23 cellular contexts compared by ENCODE assay signal in the genomic region with DNA sequence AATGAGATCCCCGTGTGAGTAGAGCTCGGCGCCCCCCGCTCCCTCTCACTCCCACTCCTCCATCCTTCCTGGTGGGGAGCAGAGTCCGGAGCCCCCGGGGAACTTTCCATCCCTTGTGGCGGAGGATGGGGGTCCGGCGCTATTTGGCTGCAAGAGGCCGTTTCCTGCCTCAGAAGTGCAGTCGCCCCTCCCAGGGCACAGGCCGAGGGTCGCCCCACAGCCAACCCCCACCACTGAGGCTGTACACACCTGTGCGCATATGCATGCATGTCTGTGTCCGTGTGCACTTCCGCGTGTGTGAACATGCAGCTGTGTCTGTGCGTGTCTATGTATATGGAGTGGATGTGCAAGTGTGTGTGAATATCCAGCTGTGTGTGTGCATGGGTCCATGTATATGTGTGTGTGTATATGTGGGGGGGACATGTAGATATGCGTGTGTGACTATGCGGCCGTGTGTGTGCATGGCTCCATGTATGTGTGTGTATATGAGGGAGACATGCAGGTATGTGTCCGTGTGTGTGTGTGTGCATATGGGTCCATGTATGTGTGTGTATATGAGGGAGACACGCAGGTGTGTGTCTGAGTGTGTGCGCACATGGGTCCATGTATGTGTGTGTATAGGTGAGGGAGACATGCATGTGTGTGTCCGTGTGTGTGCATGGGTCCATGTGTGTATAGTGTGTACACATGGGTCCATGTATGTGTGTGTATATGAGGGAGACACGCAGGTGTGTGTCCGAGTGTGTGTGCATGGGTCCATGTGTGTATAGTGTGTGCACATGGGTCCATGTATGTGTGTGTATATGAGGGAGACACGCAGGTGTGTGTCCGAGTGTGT. TPM values are rescaled to one million over a fixed set of nuclear protein-coding genes. Genes with fewer than 3 reads are reported as not detected.
A peak's percentile ranks its signal among the peaks of the same experiment; 100 is the strongest.
DNase-seq lines count a peak whose midpoint lies in the region; ATAC-seq, FAIRE-seq and TF ChIP-seq lines count a peak whose summit lies in the region.
"Had no signal": no experiment of that assay in that cellular context is flagged by ENCODE, and none has a peak within 500 bp of the region (broad histone marks: within the 10 kb centered on the region; RNA-seq: fewer than 3 reads in every experiment).

No MANE protein-coding gene starts in this region.

- FAIRE-seq in HepG2 (lab: Jason Lieb, UNC) = no peak

- in situ Hi-C loops in HepG2 (cut with HindIII; ENCODE audit: extremely low pct_ligation_motif_present, low pct_unique_long_range_greater_than_20kb) = no loop called here

- H3K36me3 ChIP-seq in HepG2 (replicated peaks in 1 of 2; ENCODE audit: control insufficient read depth in 1 of 2, insufficient read depth in 2 of 2, low read length in 2 of 2) = peaks cover 41 to 42% of the 10 kb centered on the region in 2 experiments; a peak in 4 of 5 replicates
- peaks cover 0 to 2% (median 0%) of the 10 kb centered on the region in 4 donors for H3K36me3 ChIP-seq in right lobe of liver

- H3K27ac ChIP-seq in HepG2 (ENCODE audit: extremely low read length, insufficient read depth, low read length) = no peak overlapping the region
- H3K27ac ChIP-seq in right lobe of liver = no peak overlapping the region
- H3K27ac ChIP-seq: 22Rv1, BLaER1 had no signal

- peaks cover 23% of the 10 kb centered on the region for H3K36me3 Mint-ChIP-seq in endothelial cell (ENCODE audit: low read depth, unreplicated experiment)
- no peaks in the 10 kb centered on the region for H3K36me3 Mint-ChIP-seq in effector memory CD8-positive, alpha-beta T cell (ENCODE audit: insufficient read depth)
- H3K36me3 Mint-ChIP-seq: IgD-negative memory B cell had no signal

- POLR2A ChIA-PET in HepG2 (lab: Yijun Ruan, JAX) = no interaction called here
- POLR2A ChIA-PET in HEK293T (lab: Yijun Ruan, JAX) = no interaction called here

- CTCF ChIA-PET in HepG2 (lab: Yijun Ruan, JAX; ENCODE audit: low intra/inter-chr PET ratio, low total read pairs) (no interaction called here), HEK293T (lab: Yijun Ruan, JAX) (no interaction called here)

- 93% methylated on average over 29 of the region's 29 CpGs for WGBS in HepG2 (ENCODE audit: low lambda C conversion rate)
- WGBS in right lobe of liver (ENCODE audit: insufficient coverage, low coverage, low lambda C conversion rate, missing lambda C conversion rate) = 89% methylated on average over 13 of the region's 29 CpGs

- H2AFZ ChIP-seq in HepG2 (ENCODE audit: low read length) = no peak overlapping the region
- H2AFZ ChIP-seq: GM23338 had no signal

- H3K27me3 Mint-ChIP-seq in endothelial cell (ENCODE audit: unreplicated experiment) = peaks cover 20% of the 10 kb centered on the region
- H3K27me3 Mint-ChIP-seq in effector memory CD8-positive, alpha-beta T cell = peaks cover 0 to 14% of the 10 kb centered on the region in 2 donors
- H3K27me3 Mint-ChIP-seq: IgD-negative memory B cell had no signal

- TF ChIP-seq POLR2A in HepG2 (IDR thresholded peaks at IDR 0.05; ENCODE audit: insufficient read depth in 1 of 2, low read depth in 2 of 2, low read length in 2 of 2) = no peak
- TF ChIP-seq POLR2A in right lobe of liver (IDR thresholded peaks at IDR 0.05) = no peak

- no peaks in the 10 kb centered on the region for H4K20me1 ChIP-seq in HepG2 (ENCODE audit: insufficient read depth, low read length)
- H4K20me1 ChIP-seq: BLaER1 had no signal

- H3K4me1 ChIP-seq in HepG2 (ENCODE audit: insufficient read depth, low read length) (0 out of 2 replicates have a peak, but pooled peaks cover under 1% of the 10 kb centered on the region), right lobe of liver (no peaks in the 10 kb centered on the region)

- no peaks in the 10 kb centered on the region for H3K4me1 Mint-ChIP-seq in endothelial cell (ENCODE audit: unreplicated experiment)
- H3K4me1 Mint-ChIP-seq in effector memory CD8-positive, alpha-beta T cell (ENCODE audit: low read depth in 2 of 2) = no peaks in the 10 kb centered on the region
- H3K4me1 Mint-ChIP-seq: GM23338 had no signal

- H3K4me3 Mint-ChIP-seq in endothelial cell (ENCODE audit: unreplicated experiment) = peak overlapping the region; percentile 49
- H3K4me3 Mint-ChIP-seq in effector memory CD8-positive, alpha-beta T cell = no peak overlapping the region
- H3K4me3 Mint-ChIP-seq: CD4-positive, alpha-beta T cell; GM23338 had no signal

- no peak overlapping the region for H3K4me2 ChIP-seq in HepG2 (ENCODE audit: low read depth, low read length)
- H3K4me2 ChIP-seq: BLaER1, GM23338 had no signal

- H3K27me3 ChIP-seq in HepG2 (ENCODE audit: control insufficient read depth in 1 of 2, insufficient read depth in 2 of 2, low read length in 2 of 2) (no peaks in the 10 kb centered on the region), right lobe of liver (no peaks in the 10 kb centered on the region)

- H3K79me2 ChIP-seq in HepG2 (ENCODE audit: insufficient read depth, low read length) = no peaks in the 10 kb centered on the region

- BruUV-seq in HepG2 (replicated peaks; lab: Mats Ljungman, UMichigan) = no TSS peak

- no peak for DNase-seq in HepG2 (ENCODE audit: low spot score)
- DNase-seq in right lobe of liver = no peak
- DNase-seq in endothelial cell (ENCODE audit: low spot score) = no peak
- no peak for DNase-seq in effector memory CD8-positive, alpha-beta T cell
- no peak for DNase-seq in HEK293T (ENCODE audit: extremely low spot score)
- DNase-seq: ACHN; CD4-positive, alpha-beta T cell; COR-L47; DMS153; HCEC 1CT; Karpas-422; NCI-H187; NCI-H2107; NCI-H446 treated with DMSO at 0.1 percent for 48 hours; NCI-H526 treated with DMSO at 0.1 percent for 48 hours; OCI-M1; Right ventricle myocardium superior had no signal

- H3K9ac ChIP-seq in HepG2 (ENCODE audit: insufficient read depth, low read depth, low read length) = no peak overlapping the region
- H3K9ac ChIP-seq: BLaER1 had no signal

- no peak for TF ChIP-seq RAD21 in HepG2 (CRISPR knock-in tag; IDR thresholded peaks at IDR 0.05)

- TF ChIP-seq CTCF in HepG2 (CRISPR knock-in tag; IDR thresholded peaks at IDR 0.05) = no peak
- no peak for TF ChIP-seq CTCF in right lobe of liver (IDR thresholded peaks at IDR 0.05)
- TF ChIP-seq CTCF in endothelial cell (IDR thresholded peaks at IDR 0.05; ENCODE audit: unreplicated experiment) = no peak

- no peak for TF ChIP-seq EP300 in HepG2 (IDR thresholded peaks at IDR 0.05; ENCODE audit: low read depth in 2 of 2, low read length in 2 of 2)
- no peak for TF ChIP-seq EP300 in HepG2 (CRISPR knock-in tag; IDR thresholded peaks at IDR 0.05; ENCODE audit: borderline replicate concordance)

- no peaks in the 10 kb centered on the region for H3K9me3 Mint-ChIP-seq in endothelial cell (ENCODE audit: unreplicated experiment)
- no peaks in the 10 kb centered on the region for H3K9me3 Mint-ChIP-seq in effector memory CD8-positive, alpha-beta T cell
- H3K9me3 Mint-ChIP-seq: CD4-positive, alpha-beta T cell; IgD-negative memory B cell had no signal

- H3K4me3 ChIP-seq in HepG2 (replicated peaks in 1 of 3; ENCODE audit: insufficient read depth in 1 of 3, low read depth in 2 of 3, low read length in 3 of 3) = no peak overlapping the region
- H3K4me3 ChIP-seq in right lobe of liver = no peak overlapping the region
- H3K4me3 ChIP-seq: BLaER1, GM23338 had no signal

- H3K27ac Mint-ChIP-seq in endothelial cell (ENCODE audit: unreplicated experiment) = peak overlapping the region; percentile 15
- H3K27ac Mint-ChIP-seq in effector memory CD8-positive, alpha-beta T cell = no peak overlapping the region
- H3K27ac Mint-ChIP-seq: CD4-positive, alpha-beta T cell; GM23338; IgD-negative memory B cell had no signal

- H3K9me3 ChIP-seq in HepG2 (ENCODE audit: low read length) (no peaks in the 10 kb centered on the region), right lobe of liver (no peaks in the 10 kb centered on the region)
- H3K9me3 ChIP-seq: BLaER1 had no signal

- ATAC-seq in HepG2 (no peak), right lobe of liver (no peak), HG03432 (IDR thresholded peaks at IDR 0.05; ENCODE audit: unreplicated experiment) (no peak)
- no peak for ATAC-seq in effector memory CD8-positive, alpha-beta T cell (replicated peaks)

- intact Hi-C loops in HepG2 (cut with micrococcal nuclease; ENCODE audit: unreplicated experiment) = no loop called here
- intact Hi-C loops in right lobe of liver (cut with DNase I) = no loop called here

RNA-seq across cellular contexts. Expression of gene RNF223, which starts 21.9 kb away (rescaled TPM):
- total RNA-seq in HepG2 (2016; rRNA removed; fragmentation: Illumina TruSeq; extraction: Trizol) (not detected in 2 replicates), right lobe of liver (not detected), endothelial cell (ENCODE audit: unreplicated experiment) (not detected)
- not detected in 2 replicates for total RNA-seq in HepG2 (2016; cell fraction: cytosol; rRNA removed; fragmentation: Illumina TruSeq; extraction: Trizol; ENCODE audit: low read depth)
- not detected in 2 replicates for total RNA-seq in HepG2 (2016; cell fraction: insoluble cytoplasmic fraction; rRNA removed; fragmentation: Illumina TruSeq; extraction: Trizol)
- not detected in 2 replicates for total RNA-seq in HepG2 (2016; cell fraction: membrane; rRNA removed; fragmentation: Illumina TruSeq; extraction: Trizol)
- total RNA-seq in HepG2 (2016; cell fraction: nucleus; rRNA removed; fragmentation: Illumina TruSeq; extraction: Trizol) = not detected in 2 replicates
- 0.03 and 0.05 TPM in 2 replicates for polyA plus RNA-seq in HepG2 (2011; rRNA removed)
- polyA plus RNA-seq in HepG2 (2011; cell fraction: cytosol; rRNA removed) = 0.04 TPM in 1 of 2 replicates, not detected in the other
- not detected in 2 replicates for polyA plus RNA-seq in HepG2 (2011; cell fraction: nucleus; rRNA removed)
- 0.07 and 0.08 TPM in 2 replicates for polyA plus RNA-seq in HepG2 (2012)
- not detected in 2 replicates for polyA plus RNA-seq in HepG2 (2016; cell fraction: cytosol; fragmentation: Illumina TruSeq; extraction: Trizol; ENCODE audit: low read depth)
- not detected in 2 replicates for polyA plus RNA-seq in HepG2 (2016; cell fraction: insoluble cytoplasmic fraction; fragmentation: Illumina TruSeq; extraction: Trizol; ENCODE audit: low read depth)
- not detected in 2 replicates for polyA plus RNA-seq in HepG2 (2016; cell fraction: membrane; fragmentation: Illumina TruSeq; extraction: Trizol; ENCODE audit: low read depth)
- polyA plus RNA-seq in HepG2 (2016; cell fraction: nucleus; fragmentation: Illumina TruSeq; extraction: Trizol; ENCODE audit: insufficient read depth, low read depth) = not detected in 2 replicates
- 2.1 TPM in 1 of 2 replicates, not detected in the other for polyA minus RNA-seq in HepG2 (2011; rRNA and poly(A)+ RNA removed; ENCODE audit: low replicate concordance)
- not detected in 2 replicates for polyA minus RNA-seq in HepG2 (2011; cell fraction: cytosol; rRNA and poly(A)+ RNA removed)
- polyA minus RNA-seq in HepG2 (2011; cell fraction: nucleus; rRNA and poly(A)+ RNA removed) = 0.26 TPM in 1 of 2 replicates, not detected in the other
- total RNA-seq: CD4-positive, alpha-beta T cell; GM23338; M059J; Right ventricle myocardium superior had no signal
- polyA plus RNA-seq: GM23338, IgD-negative memory B cell had no signal

RNA-seq across cellular contexts. Expression of gene AGRN, which starts 32.3 kb away (rescaled TPM):
- total RNA-seq in HepG2 (2016; rRNA removed; fragmentation: Illumina TruSeq; extraction: Trizol) (7.3 and 29.8 TPM in 2 replicates), right lobe of liver (10 to 100 TPM; 14.2 to 44.5 (median 35.2) TPM), endothelial cell (ENCODE audit: unreplicated experiment) (374 TPM)
- 2.7 and 2.9 TPM in 2 replicates for total RNA-seq in HepG2 (2016; cell fraction: cytosol; rRNA removed; fragmentation: Illumina TruSeq; extraction: Trizol; ENCODE audit: low read depth)
- total RNA-seq in HepG2 (2016; cell fraction: insoluble cytoplasmic fraction; rRNA removed; fragmentation: Illumina TruSeq; extraction: Trizol) = 5.9 and 28.3 TPM in 2 replicates
- total RNA-seq in HepG2 (2016; cell fraction: membrane; rRNA removed; fragmentation: Illumina TruSeq; extraction: Trizol) = 4.9 and 5.0 TPM in 2 replicates
- 36.4 and 50.3 TPM in 2 replicates for total RNA-seq in HepG2 (2016; cell fraction: nucleus; rRNA removed; fragmentation: Illumina TruSeq; extraction: Trizol)
- 65.2 and 82.7 TPM in 2 replicates for polyA plus RNA-seq in HepG2 (2011; rRNA removed)
- polyA plus RNA-seq in HepG2 (2011; cell fraction: cytosol; rRNA removed) = 37.7 and 58.0 TPM in 2 replicates
- 667 and 906 TPM in 2 replicates for polyA plus RNA-seq in HepG2 (2011; cell fraction: nucleus; rRNA removed)
- polyA plus RNA-seq in HepG2 (2012) = 77.8 and 101 TPM in 2 replicates
- polyA plus RNA-seq in HepG2 (2016; cell fraction: cytosol; fragmentation: Illumina TruSeq; extraction: Trizol; ENCODE audit: low read depth) = 1.4 and 1.5 TPM in 2 replicates
- polyA plus RNA-seq in HepG2 (2016; cell fraction: insoluble cytoplasmic fraction; fragmentation: Illumina TruSeq; extraction: Trizol; ENCODE audit: low read depth) = 10.7 and 15.5 TPM in 2 replicates
- polyA plus RNA-seq in HepG2 (2016; cell fraction: membrane; fragmentation: Illumina TruSeq; extraction: Trizol; ENCODE audit: low read depth) = 3.2 and 3.6 TPM in 2 replicates
- 125 and 134 TPM in 2 replicates for polyA plus RNA-seq in HepG2 (2016; cell fraction: nucleus; fragmentation: Illumina TruSeq; extraction: Trizol; ENCODE audit: insufficient read depth, low read depth)
- polyA minus RNA-seq in HepG2 (2011; rRNA and poly(A)+ RNA removed; ENCODE audit: low replicate concordance) = 23.8 and 86.8 TPM in 2 replicates
- polyA minus RNA-seq in HepG2 (2011; cell fraction: cytosol; rRNA and poly(A)+ RNA removed) = 41.3 and 50.7 TPM in 2 replicates
- 80.3 and 86.4 TPM in 2 replicates for polyA minus RNA-seq in HepG2 (2011; cell fraction: nucleus; rRNA and poly(A)+ RNA removed)

RNA-seq across cellular contexts. Expression of gene ISG15, which starts 38.9 kb away (rescaled TPM):
- 54.9 and 68.4 TPM in 2 replicates for total RNA-seq in HepG2 (2016; rRNA removed; fragmentation: Illumina TruSeq; extraction: Trizol)
- total RNA-seq in HepG2 (2016; cell fraction: cytosol; rRNA removed; fragmentation: Illumina TruSeq; extraction: Trizol; ENCODE audit: low read depth) = 17.4 and 19.2 TPM in 2 replicates
- 52.2 and 77.4 TPM in 2 replicates for total RNA-seq in HepG2 (2016; cell fraction: insoluble cytoplasmic fraction; rRNA removed; fragmentation: Illumina TruSeq; extraction: Trizol)
- total RNA-seq in HepG2 (2016; cell fraction: membrane; rRNA removed; fragmentation: Illumina TruSeq; extraction: Trizol) = 17.7 and 18.1 TPM in 2 replicates
- 18.3 and 23.3 TPM in 2 replicates for total RNA-seq in HepG2 (2016; cell fraction: nucleus; rRNA removed; fragmentation: Illumina TruSeq; extraction: Trizol)
- 42.1 and 63.7 TPM in 2 replicates for polyA plus RNA-seq in HepG2 (2011; rRNA removed)
- polyA plus RNA-seq in HepG2 (2011; cell fraction: cytosol; rRNA removed) = 49.9 and 81.6 TPM in 2 replicates
- 24.5 and 32.4 TPM in 2 replicates for polyA plus RNA-seq in HepG2 (2011; cell fraction: nucleus; rRNA removed)
- 19.4 and 39.7 TPM in 2 replicates for polyA plus RNA-seq in HepG2 (2012)
- polyA plus RNA-seq in HepG2 (2016; cell fraction: cytosol; fragmentation: Illumina TruSeq; extraction: Trizol; ENCODE audit: low read depth) = 13.7 and 17.3 TPM in 2 replicates
- polyA plus RNA-seq in HepG2 (2016; cell fraction: insoluble cytoplasmic fraction; fragmentation: Illumina TruSeq; extraction: Trizol; ENCODE audit: low read depth) = 47.3 and 49.3 TPM in 2 replicates
- 10.1 and 12.3 TPM in 2 replicates for polyA plus RNA-seq in HepG2 (2016; cell fraction: membrane; fragmentation: Illumina TruSeq; extraction: Trizol; ENCODE audit: low read depth)
- 22.7 and 27.6 TPM in 2 replicates for polyA plus RNA-seq in HepG2 (2016; cell fraction: nucleus; fragmentation: Illumina TruSeq; extraction: Trizol; ENCODE audit: insufficient read depth, low read depth)
- 24.2 and 34.4 TPM in 2 replicates for polyA minus RNA-seq in HepG2 (2011; rRNA and poly(A)+ RNA removed; ENCODE audit: low replicate concordance)
- 11.4 and 13.3 TPM in 2 replicates for polyA minus RNA-seq in HepG2 (2011; cell fraction: cytosol; rRNA and poly(A)+ RNA removed)
- polyA minus RNA-seq in HepG2 (2011; cell fraction: nucleus; rRNA and poly(A)+ RNA removed) = 2.1 and 5.1 TPM in 2 replicates
- 10 to 100 TPM; 16.3 to 98.7 (median 26.4) TPM for total RNA-seq in right lobe of liver
- total RNA-seq in endothelial cell (ENCODE audit: unreplicated experiment) = 33.3 TPM

RNA-seq across cellular contexts. Expression of gene HES4, which starts 52.3 kb away (rescaled TPM):
- 4.4 and 8.8 TPM in 2 replicates for total RNA-seq in HepG2 (2016; rRNA removed; fragmentation: Illumina TruSeq; extraction: Trizol)
- total RNA-seq in HepG2 (2016; cell fraction: cytosol; rRNA removed; fragmentation: Illumina TruSeq; extraction: Trizol; ENCODE audit: low read depth) = 16.5 and 25.5 TPM in 2 replicates
- total RNA-seq in HepG2 (2016; cell fraction: insoluble cytoplasmic fraction; rRNA removed; fragmentation: Illumina TruSeq; extraction: Trizol) = 3.4 and 7.9 TPM in 2 replicates
- total RNA-seq in HepG2 (2016; cell fraction: membrane; rRNA removed; fragmentation: Illumina TruSeq; extraction: Trizol) = 13.5 and 18.3 TPM in 2 replicates
- 6.5 and 8.0 TPM in 2 replicates for total RNA-seq in HepG2 (2016; cell fraction: nucleus; rRNA removed; fragmentation: Illumina TruSeq; extraction: Trizol)
- 10.6 and 17.6 TPM in 2 replicates for polyA plus RNA-seq in HepG2 (2011; rRNA removed)
- 11.6 and 28.6 TPM in 2 replicates for polyA plus RNA-seq in HepG2 (2011; cell fraction: cytosol; rRNA removed)
- 190 and 210 TPM in 2 replicates for polyA plus RNA-seq in HepG2 (2011; cell fraction: nucleus; rRNA removed)
- 4.3 and 7.0 TPM in 2 replicates for polyA plus RNA-seq in HepG2 (2012)
- 17.0 and 22.1 TPM in 2 replicates for polyA plus RNA-seq in HepG2 (2016; cell fraction: cytosol; fragmentation: Illumina TruSeq; extraction: Trizol; ENCODE audit: low read depth)
- polyA plus RNA-seq in HepG2 (2016; cell fraction: insoluble cytoplasmic fraction; fragmentation: Illumina TruSeq; extraction: Trizol; ENCODE audit: low read depth) = 4.5 and 6.0 TPM in 2 replicates
- polyA plus RNA-seq in HepG2 (2016; cell fraction: membrane; fragmentation: Illumina TruSeq; extraction: Trizol; ENCODE audit: low read depth) = 10.6 and 11.4 TPM in 2 replicates
- polyA plus RNA-seq in HepG2 (2016; cell fraction: nucleus; fragmentation: Illumina TruSeq; extraction: Trizol; ENCODE audit: insufficient read depth, low read depth) = 16.1 and 18.4 TPM in 2 replicates
- 2.2 and 6.1 TPM in 2 replicates for polyA minus RNA-seq in HepG2 (2011; rRNA and poly(A)+ RNA removed; ENCODE audit: low replicate concordance)
- 6.4 and 8.5 TPM in 2 replicates for polyA minus RNA-seq in HepG2 (2011; cell fraction: cytosol; rRNA and poly(A)+ RNA removed)
- 4.6 and 8.9 TPM in 2 replicates for polyA minus RNA-seq in HepG2 (2011; cell fraction: nucleus; rRNA and poly(A)+ RNA removed)
- total RNA-seq in right lobe of liver = 10 to 100 TPM in 2 of 6 experiments, 1 to 10 TPM in 4; 1.6 to 21.5 (median 5.2) TPM
- 144 TPM for total RNA-seq in endothelial cell (ENCODE audit: unreplicated experiment)
- polyA plus RNA-seq: IgD-negative memory B cell had no signal
